In genomic region chr12:49288412-49288853, GRCh38 we compare ENCODE assay signal across 8 cellular contexts. TPM values are rescaled to one million over a fixed set of nuclear protein-coding genes. Genes with fewer than 3 reads are reported as not detected.
DNase-seq lines count a peak whose midpoint lies in the region; TF ChIP-seq lines count a peak whose summit lies in the region.

No MANE protein-coding gene starts in this region.

- H3K4me3 Mint-ChIP-seq in CD8-positive, alpha-beta memory T cell: no peak overlapping the region

- intact Hi-C loops in left ventricle myocardium inferior (cut with micrococcal nuclease): no loop called here
- intact Hi-C loops in spleen (cut with DNase I; ENCODE audit: low total_unique reads): loop anchor here (5.0 kb wide), 2 partner anchors 54 to 229 kb away; no protein-coding TSS in a partner anchor

- H3K4me3 ChIP-seq in CD8-positive, alpha-beta memory T cell (ENCODE audit: low read length): no peak overlapping the region
- no peak overlapping the region for H3K4me3 ChIP-seq in adipocyte (ENCODE audit: low read length)
- no peak overlapping the region for H3K4me3 ChIP-seq in left ventricle myocardium inferior
- H3K4me3 ChIP-seq in spleen: no peak overlapping the region

- no peak overlapping the region for H3K9ac ChIP-seq in adipocyte (ENCODE audit: low read length)

- no peak overlapping the region for H3K27ac ChIP-seq in CD8-positive, alpha-beta memory T cell (ENCODE audit: low read depth, low read length)
- H3K27ac ChIP-seq in left ventricle myocardium inferior (replicated peaks) (no peak overlapping the region), spleen (no peak overlapping the region)

- H3K36me3 ChIP-seq in CD8-positive, alpha-beta memory T cell (ENCODE audit: insufficient read depth, low read length): no peaks in the 10 kb centered on the region
- H3K36me3 ChIP-seq in adipocyte (ENCODE audit: control insufficient read depth, insufficient read depth, low read length, severe bottlenecking) (no peaks in the 10 kb centered on the region), left ventricle myocardium inferior (no peaks in the 10 kb centered on the region), spleen (no peaks in the 10 kb centered on the region)

- no peak for TF ChIP-seq POLR2A in spleen (IDR thresholded peaks at IDR 0.05)

- H3K27ac Mint-ChIP-seq in CD8-positive, alpha-beta memory T cell: no peak overlapping the region

- CTCF ChIA-PET in CD8-positive, alpha-beta memory T cell (lab: Charles Lee): interaction anchor here (0.7 to 12.3 kb wide), 18 partner anchors 10 to 265 kb away, joined by 3 to 109 read pairs (median 7); partner anchors contain the start of genes C1QL4, DNAJC22 and TROAP

- peaks cover 16 to 48% of the 10 kb centered on the region in 2 donors for H3K27me3 Mint-ChIP-seq in CD8-positive, alpha-beta memory T cell

- no peaks in the 10 kb centered on the region for H3K4me1 Mint-ChIP-seq in CD8-positive, alpha-beta memory T cell

- H3K27me3 ChIP-seq in CD8-positive, alpha-beta memory T cell (ENCODE audit: insufficient read depth, low read length, poor library complexity, severe bottlenecking): peaks cover 7% of the 10 kb centered on the region
- peaks cover 12% of the 10 kb centered on the region for H3K27me3 ChIP-seq in adipocyte (replicated peaks; ENCODE audit: control insufficient read depth, insufficient read depth, low read length)
- H3K27me3 ChIP-seq in left ventricle myocardium inferior (ENCODE audit: low read depth): peaks cover 66% of the 10 kb centered on the region
- peaks cover 0 to 72% (median 5%) of the 10 kb centered on the region in 7 donors for H3K27me3 ChIP-seq in spleen (replicated peaks in 1 of 7)

- no peaks in the 10 kb centered on the region for H3K9me3 ChIP-seq in CD8-positive, alpha-beta memory T cell (ENCODE audit: low read length)
- H3K9me3 ChIP-seq in adipocyte (ENCODE audit: control insufficient read depth, low read length) (no peaks in the 10 kb centered on the region), left ventricle myocardium inferior (replicated peaks) (no peaks in the 10 kb centered on the region), spleen (no peaks in the 10 kb centered on the region)

- H3K9me3 Mint-ChIP-seq in CD8-positive, alpha-beta memory T cell: no peaks in the 10 kb centered on the region

- 9 to 14% (median 13%) methylated on average over 11 of the region's 11 CpGs for WGBS in spleen, 5 donors

- POLR2A ChIA-PET in CD8-positive, alpha-beta memory T cell (lab: Charles Lee): no interaction called here

- TF ChIP-seq CTCF in left ventricle myocardium inferior (IDR thresholded peaks at IDR 0.05; ENCODE audit: borderline replicate concordance): peak; percentile 87
- TF ChIP-seq CTCF in spleen (IDR thresholded peaks at IDR 0.05 in 8 of 11, conservative IDR thresholded peaks at IDR 0.05 in 3 of 11): peak; percentile 73 to 92 (median 86)

- no peaks in the 10 kb centered on the region for H3K4me1 ChIP-seq in CD8-positive, alpha-beta memory T cell (ENCODE audit: insufficient read depth, low read length)
- H3K4me1 ChIP-seq in adipocyte (ENCODE audit: control insufficient read depth, insufficient read depth, low read length) (no peaks in the 10 kb centered on the region), left ventricle myocardium inferior (peaks cover 7% of the 10 kb centered on the region), spleen (peaks cover 0 to 13% (median 4%) of the 10 kb centered on the region in 6 donors)

- peak; percentile 51 to 75 (median 67) for DNase-seq in CD8-positive, alpha-beta memory T cell
- DNase-seq in HCEC 1CT (peak; percentile 51), SW480 (ENCODE audit: low spot score) (peak; percentile 50), adipocyte (ENCODE audit: low read depth) (peak; percentile 79), left ventricle myocardium inferior (no peak), spleen (peak; percentile 56), OCI-M2 (lab: John Stamatoyannopoulos, UW; ENCODE audit: unreplicated experiment) (no peak), KG1 (lab: John Stamatoyannopoulos, UW) (no peak)

- no peaks in the 10 kb centered on the region for H3K36me3 Mint-ChIP-seq in CD8-positive, alpha-beta memory T cell

RNA-seq across cellular contexts. Expression of gene PRPH, which starts 6.5 kb away (rescaled TPM):
- not detected for total RNA-seq in CD8-positive, alpha-beta memory T cell
- polyA plus RNA-seq in CD8-positive, alpha-beta memory T cell: not detected
- total RNA-seq in left ventricle myocardium inferior: not detected
- 1 to 10 TPM in 3 of 7 donors, under 1 TPM in 4; 0.26 to 2.6 (median 0.98) TPM for total RNA-seq in spleen
- 1 to 10 TPM in 2 of 3 donors, under 1 TPM in 1; 0.67 to 3.0 (median 2.5) TPM for polyA plus RNA-seq in spleen

RNA-seq across cellular contexts. Expression of gene TUBA1C, which starts 23.6 kb away (rescaled TPM):
- 100 to 1,000 TPM; 351 to 356 TPM for total RNA-seq in CD8-positive, alpha-beta memory T cell
- polyA plus RNA-seq in CD8-positive, alpha-beta memory T cell: 49.5 TPM
- 35.0 TPM for total RNA-seq in left ventricle myocardium inferior
- total RNA-seq in spleen: 10 to 100 TPM; 36.3 to 71.7 (median 57.4) TPM
- polyA plus RNA-seq in spleen: 10 to 100 TPM; 44.0 to 89.6 (median 82.0) TPM

RNA-seq across cellular contexts. Expression of gene TROAP, which starts 34.6 kb away (rescaled TPM):
- total RNA-seq in CD8-positive, alpha-beta memory T cell: 10 to 100 TPM; 33.6 to 35.0 TPM
- polyA plus RNA-seq in CD8-positive, alpha-beta memory T cell: 0.79 TPM
- total RNA-seq in left ventricle myocardium inferior: 0.66 TPM
- 10 to 100 TPM in 1 of 7 donors, 1 to 10 TPM in 6; 2.5 to 11.9 (median 4.0) TPM for total RNA-seq in spleen
- 10 to 100 TPM in 1 of 3 donors, 1 to 10 TPM in 2; 3.2 to 10.8 (median 4.8) TPM for polyA plus RNA-seq in spleen

RNA-seq across cellular contexts. Expression of gene C1QL4, which starts 48.6 kb away (rescaled TPM):
- not detected for total RNA-seq in CD8-positive, alpha-beta memory T cell
- polyA plus RNA-seq in CD8-positive, alpha-beta memory T cell: not detected
- total RNA-seq in left ventricle myocardium inferior (not detected), spleen (not detected)
- polyA plus RNA-seq in spleen: not detected

RNA-seq across cellular contexts. Expression of gene DNAJC22, which starts 58.3 kb away (rescaled TPM):
- not detected for total RNA-seq in CD8-positive, alpha-beta memory T cell
- not detected for polyA plus RNA-seq in CD8-positive, alpha-beta memory T cell
- 0.08 TPM for total RNA-seq in left ventricle myocardium inferior
- 1 to 10 TPM in 2 of 7 donors, under 1 TPM in 5; 0.43 to 1.9 (median 0.89) TPM for total RNA-seq in spleen
- under 1 TPM; 0.10 to 0.48 (median 0.20) TPM for polyA plus RNA-seq in spleen

Comparison
In these comparisons a context has a peak if more than half of its experiments do, and no peak if none do; other contexts are left out.
1. DNase-seq: peak in CD8-positive, alpha-beta memory T cell (5 of 5), HCEC 1CT (single experiment), SW480 (single experiment), adipocyte (single experiment) and spleen (single experiment); none in left ventricle myocardium inferior (single experiment), OCI-M2 (single experiment) and KG1 (single experiment).